8 cellular contexts compared by ENCODE assay signal in genomic region chr16:1772908-1773702, GRCh38. TPM values are rescaled to one million over a fixed set of nuclear protein-coding genes. Genes with fewer than 3 reads are reported as not detected.
DNase-seq lines count a peak whose midpoint lies in the region; ATAC-seq lines count a peak whose summit lies in the region.

MRPS34 (minus strand) TSS chr16:1773134; CDS start chr16:1773119, 15 bp downstream.

- no peaks in the 10 kb centered on the region for H3K27me3 Mint-ChIP-seq in activated T-cell treated with anti-CD3 and anti-CD28 coated beads, Interleukin-2, amount 50 U/mL, for 24 hours

- H3K4me3 Mint-ChIP-seq in activated T-cell treated with anti-CD3 and anti-CD28 coated beads, Interleukin-2, amount 50 U/mL, for 24 hours: peak within 1 kb of the TSS; percentile 96

- peak within 1 kb of the TSS; percentile 99 for H3K27ac Mint-ChIP-seq in activated T-cell treated with anti-CD3 and anti-CD28 coated beads, Interleukin-2, amount 50 U/mL, for 24 hours

- H3K27ac ChIP-seq in muscle layer of duodenum (ENCODE audit: low read length): peak within 1 kb of the TSS; percentile 23

- H3K36me3 Mint-ChIP-seq in activated T-cell treated with anti-CD3 and anti-CD28 coated beads, Interleukin-2, amount 50 U/mL, for 24 hours (ENCODE audit: low read depth): peaks cover 58% of the 10 kb centered on the region

- H3K27me3 ChIP-seq in muscle layer of duodenum (ENCODE audit: low read depth, low read length): no peaks in the 10 kb centered on the region

- H3K4me1 Mint-ChIP-seq in activated T-cell treated with anti-CD3 and anti-CD28 coated beads, Interleukin-2, amount 50 U/mL, for 24 hours (ENCODE audit: low read depth): peaks cover 20% of the 10 kb centered on the region

- H3K9me3 ChIP-seq in muscle layer of duodenum (ENCODE audit: control insufficient read depth in 1 of 2, low read length in 2 of 2): no peaks in the 10 kb centered on the region

- peaks cover 2 to 46% of the 10 kb centered on the region in 2 donors for H3K4me1 ChIP-seq in muscle layer of duodenum (ENCODE audit: control insufficient read depth in 1 of 2, insufficient read depth in 2 of 2, low read length in 2 of 2)

- ATAC-seq in GM19397 (IDR thresholded peaks at IDR 0.05; ENCODE audit: unreplicated experiment): peak; percentile 47
- peak; percentile 63 for ATAC-seq in esophagus mucosa

- H3K36me3 ChIP-seq in muscle layer of duodenum (ENCODE audit: control insufficient read depth in 1 of 2, insufficient read depth in 2 of 2, low read length in 2 of 2): peaks cover 0 to 46% of the 10 kb centered on the region in 2 donors

- no peaks in the 10 kb centered on the region for H3K9me3 Mint-ChIP-seq in activated T-cell treated with anti-CD3 and anti-CD28 coated beads, Interleukin-2, amount 50 U/mL, for 24 hours

- DNase-seq in C1 segment of cervical spinal cord (lab: John Stamatoyannopoulos, UW) (peak; percentile 14 to 83 (median 70)), HuH-7.5 (ENCODE audit: low spot score) (peak; percentile 90), OCI-M1 (lab: John Stamatoyannopoulos, UW) (peak; percentile 92)
- DNase-seq in activated T-cell treated with anti-CD3 and anti-CD28 coated beads, Interleukin-2, amount 50 U/mL, for 24 hours: peak; percentile 88
- DNase-seq in stimulated activated CD8-positive, alpha-beta memory T cell treated with anti-CD3 and anti-CD28 coated beads, Interleukin-7, amount 100 ng/mL, for 24 hours (ENCODE audit: low read depth): peak; percentile 55

- peak within 1 kb of the TSS; percentile 74 to 99 for H3K4me3 ChIP-seq in muscle layer of duodenum (ENCODE audit: low read depth in 1 of 2, low read length in 2 of 2)

RNA-seq across cellular contexts. Expression of gene MRPS34, which starts in this region (rescaled TPM):
- total RNA-seq in esophagus mucosa: 98.6 TPM

Comparison
In these comparisons a context has a peak if more than half of its experiments do, and no peak if none do; other contexts are left out.
1. Peak in every context shown above with its lines: DNase-seq, ATAC-seq, H3K4me3 ChIP-seq and H3K27ac ChIP-seq.